ENCODE assay signal across 8 cellular contexts in genomic region chr17:45021607-45022287, GRCh38. TPM values are rescaled to one million over a fixed set of nuclear protein-coding genes. Genes with fewer than 3 reads are reported as not detected.
DNase-seq lines count a peak whose midpoint lies in the region; ATAC-seq and TF ChIP-seq lines count a peak whose summit lies in the region.

No MANE protein-coding gene starts in this region.

- no peak for ATAC-seq in GM19455 (IDR thresholded peaks at IDR 0.05; ENCODE audit: unreplicated experiment)

- CTCF ChIA-PET in HEK293T (lab: Yijun Ruan, JAX): interaction anchor here (0.6 to 4.5 kb wide), 16 partner anchors 13 to 244 kb away, joined by 3 to 40 read pairs (median 4); partner anchors contain the start of gene GFAP

- no peak overlapping the region for H3K27ac ChIP-seq in mesodermal cell (ENCODE audit: low read depth, low read length, severe bottlenecking)

- peak overlapping the region; percentile 23 for H3K4me3 ChIP-seq in mesodermal cell (ENCODE audit: extremely low read depth, insufficient read depth, low read length, poor library complexity, severe bottlenecking)

- POLR2A ChIA-PET in HEK293T (lab: Yijun Ruan, JAX): interaction anchor here (0.7 to 1.6 kb wide), 7 partner anchors 29 to 109 kb away, joined by 3 to 7 read pairs (median 3); partner anchors contain the start of genes KIF18B and NMT1

- H3K4me1 ChIP-seq in mesodermal cell (ENCODE audit: control insufficient read depth, insufficient read depth, low read length, poor library complexity, severe bottlenecking): peaks cover 25% of the 10 kb centered on the region

- no peaks in the 10 kb centered on the region for H3K9me3 ChIP-seq in mesodermal cell (ENCODE audit: control insufficient read depth, low read length)

- 10 to 11% methylated on average over 37 to 55 of the region's 57 CpGs for WGBS in mesodermal cell (ENCODE audit: insufficient coverage in 2 of 2), 2 experiments

- DNase-seq in CD1c-positive myeloid dendritic cell (ENCODE audit: extremely low spot score) (peak; percentile 76), HEK293T (ENCODE audit: extremely low spot score) (peak; percentile 89), NCI-H748 (lab: John Stamatoyannopoulos, UW; ENCODE audit: unreplicated experiment) (peak; percentile 68)
- DNase-seq in activated CD8-positive, alpha-beta memory T cell treated with anti-CD3 and anti-CD28 coated beads for 4 hours (ENCODE audit: low read depth in 2 of 2): peak; percentile 23 to 35
- peak; percentile 42 for DNase-seq in effector CD8-positive, alpha-beta T cell (lab: John Stamatoyannopoulos, UW)
- peak; percentile 12 to 38 for DNase-seq in stimulated activated CD8-positive, alpha-beta memory T cell treated with anti-CD3 and anti-CD28 coated beads, Interleukin-15, amount 100 ng/mL, for 4 hours (ENCODE audit: low read depth in 2 of 2)

- peaks cover 21% of the 10 kb centered on the region for H3K36me3 ChIP-seq in mesodermal cell (ENCODE audit: control insufficient read depth, insufficient read depth, low read length)

TF ChIP-seq in HEK293T, 16 proteins besides CTCF, POLR2A, EP300 and RAD21:
- no peak for TF ChIP-seq TARDBP (IDR thresholded peaks at IDR 0.05)
- no peak for TF ChIP-seq ZNF384 (IDR thresholded peaks at IDR 0.05)
- TF ChIP-seq FOXM1 (IDR thresholded peaks at IDR 0.05; ENCODE audit: borderline replicate concordance): no peak
- TF ChIP-seq FOXK2 (IDR thresholded peaks at IDR 0.05): no peak
- no peak for TF ChIP-seq NFRKB (IDR thresholded peaks at IDR 0.05)

RNA-seq across cellular contexts. Expression of gene DCAKD, which starts 29.7 kb away (rescaled TPM):
- 50.4 TPM for polyA plus RNA-seq in mesodermal cell (2013, experiment 1 of 2)
- polyA plus RNA-seq in mesodermal cell (2013, experiment 2 of 2): 39.5 TPM

RNA-seq across cellular contexts. Expression of gene NMT1, which starts 39.4 kb away (rescaled TPM):
- 166 TPM for polyA plus RNA-seq in mesodermal cell (2013, experiment 1 of 2)
- polyA plus RNA-seq in mesodermal cell (2013, experiment 2 of 2): 152 TPM

RNA-seq across cellular contexts. Expression of gene C1QL1, which starts 53.6 kb away (rescaled TPM):
- polyA plus RNA-seq in mesodermal cell (2013, experiment 1 of 2): 1.4 TPM
- polyA plus RNA-seq in mesodermal cell (2013, experiment 2 of 2): 1.5 TPM

Comparison
In these comparisons a context has a peak if more than half of its experiments do, and no peak if none do; other contexts are left out.
1. DNase-seq: peak in every context shown above with its lines; median percentile 89 in HEK293T; 76 in CD1c-positive myeloid dendritic cell; 68 in NCI-H748; 42 in effector CD8-positive, alpha-beta T cell; 29 in activated CD8-positive, alpha-beta memory T cell treated with anti-CD3 and anti-CD28 coated beads for 4 hours; 25 in stimulated activated CD8-positive, alpha-beta memory T cell treated with anti-CD3 and anti-CD28 coated beads, Interleukin-15, amount 100 ng/mL, for 4 hours.